In the genomic region with DNA sequence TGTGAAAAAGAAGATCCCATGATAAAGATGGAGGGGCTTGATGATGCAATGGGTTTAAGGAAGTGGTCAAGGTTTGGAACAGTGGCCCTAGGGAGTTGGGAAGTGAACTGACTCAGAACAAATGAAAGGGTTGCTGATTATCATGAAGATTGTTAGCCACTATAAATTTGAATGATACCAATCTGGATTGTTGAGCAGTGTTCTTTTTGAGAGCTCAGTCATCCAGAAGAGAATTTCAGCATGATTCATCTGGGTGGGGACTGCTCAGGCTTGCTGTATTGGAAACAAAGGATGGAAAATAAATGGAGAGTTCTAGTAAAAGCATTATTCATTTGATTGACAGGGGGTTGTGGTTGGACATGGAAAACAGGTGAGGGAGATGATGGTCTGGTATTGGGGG, we compare ENCODE assay signal across 13 cellular contexts. TPM values are rescaled to one million over a fixed set of nuclear protein-coding genes. Genes with fewer than 3 reads are reported as not detected.
A peak's percentile ranks its signal among the peaks of the same experiment; 100 is the strongest.
DNase-seq lines count a peak whose midpoint lies in the region; ATAC-seq and TF ChIP-seq lines count a peak whose summit lies in the region.
"Had no signal": no experiment of that assay in that cellular context is flagged by ENCODE, and none has a peak within 500 bp of the region (broad histone marks: within the 10 kb centered on the region; RNA-seq: fewer than 3 reads in every experiment).

No MANE protein-coding gene starts in this region.

- CTCF ChIA-PET in Caco-2 (lab: Charles Lee) = no interaction called here

- H3K4me3 ChIP-seq in Caco-2 (ENCODE audit: low read depth, low read length) (no peak overlapping the region), astrocyte of the spinal cord (ENCODE audit: low read depth, low read length) (no peak overlapping the region)
- H3K4me3 ChIP-seq: neural progenitor cell, stomach had no signal

- H3K27me3 ChIP-seq in Caco-2 (replicated peaks; ENCODE audit: control insufficient read depth, insufficient read depth, low read length) = no peaks in the 10 kb centered on the region
- H3K27me3 ChIP-seq: neural progenitor cell, stomach had no signal

- intact Hi-C loops in Caco-2 (cut with micrococcal nuclease; ENCODE audit: unreplicated experiment) = loop anchor here (5.0 kb wide), 1 partner anchor 70 kb away; no protein-coding TSS in a partner anchor

- H3K4me1 ChIP-seq in Caco-2 = peaks cover 51% of the 10 kb centered on the region
- H3K4me1 ChIP-seq: neural progenitor cell had no signal

- peaks cover 25% of the 10 kb centered on the region for H3K9me3 ChIP-seq in Caco-2

- in situ Hi-C loops in astrocyte of the spinal cord (cut with HindIII; ENCODE audit: low sequenced_read_pairs) = no loop called here

- POLR2A ChIA-PET in Caco-2 (lab: Charles Lee) = interaction anchor here (0.6 kb wide), 1 partner anchor 11 kb away, joined by 4 read pairs; no protein-coding TSS in a partner anchor

- peaks cover 5% of the 10 kb centered on the region for H3K36me3 ChIP-seq in Caco-2 (ENCODE audit: control insufficient read depth, insufficient read depth, low read length)
- H3K36me3 ChIP-seq: neural progenitor cell had no signal

- H3K36me3 Mint-ChIP-seq in Caco-2 (ENCODE audit: insufficient read depth, unreplicated experiment) = peaks cover 65% of the 10 kb centered on the region

- no peaks in the 10 kb centered on the region for H3K27me3 Mint-ChIP-seq in Caco-2 (ENCODE audit: insufficient read depth, unreplicated experiment)
- H3K27me3 Mint-ChIP-seq: activated CD4-positive, alpha-beta memory T cell treated with anti-CD3 and anti-CD28 coated beads for 36 hours; CD4-positive, alpha-beta T cell had no signal

- H3K4me1 Mint-ChIP-seq in Caco-2 (ENCODE audit: low read depth, unreplicated experiment) = peaks cover 46% of the 10 kb centered on the region
- H3K4me1 Mint-ChIP-seq: neural progenitor cell had no signal

- peak; percentile 48 for DNase-seq in Caco-2
- DNase-seq in LHCN-M2 (ENCODE audit: low read depth) = peak; percentile 75
- DNase-seq in astrocyte of the spinal cord (ENCODE audit: low read depth, low spot score) = peak; percentile 52
- peak; percentile 89 for DNase-seq in kidney tubule cell (ENCODE audit: low spot score)
- DNase-seq in NCI-H69 (lab: John Stamatoyannopoulos, UW) = no peak
- DNase-seq in NCI-H187 treated with DMSO at 0.1 percent for 48 hours (lab: John Stamatoyannopoulos, UW) = no peak
- DNase-seq: activated CD4-positive, alpha-beta memory T cell treated with anti-CD3 and anti-CD28 coated beads for 36 hours; CD4-positive, alpha-beta T cell; NCI-H1092; stomach had no signal

- ATAC-seq in GM19023 (IDR thresholded peaks at IDR 0.05; ENCODE audit: unreplicated experiment) = no peak
- no peak for ATAC-seq in HG03354 (IDR thresholded peaks at IDR 0.05; ENCODE audit: poor library complexity, severe bottlenecking, unreplicated experiment)

- peaks cover 40% of the 10 kb centered on the region for H3K9me3 Mint-ChIP-seq in Caco-2 (ENCODE audit: unreplicated experiment)

- H3K4me3 Mint-ChIP-seq in Caco-2 (ENCODE audit: unreplicated experiment) = peak overlapping the region; percentile 56
- H3K4me3 Mint-ChIP-seq: activated CD4-positive, alpha-beta memory T cell treated with anti-CD3 and anti-CD28 coated beads for 36 hours; CD4-positive, alpha-beta T cell; neural progenitor cell had no signal

- BruUV-seq in Caco-2 (replicated peaks; lab: Mats Ljungman, UMichigan) = TSS peak; percentile 94

- H3K27ac Mint-ChIP-seq in Caco-2 (ENCODE audit: unreplicated experiment) = peak overlapping the region; percentile 85
- H3K27ac Mint-ChIP-seq: activated CD4-positive, alpha-beta memory T cell treated with anti-CD3 and anti-CD28 coated beads for 36 hours; CD4-positive, alpha-beta T cell; neural progenitor cell had no signal

- TF ChIP-seq CTCF in Caco-2 (IDR thresholded peaks at IDR 0.05; ENCODE audit: insufficient read depth in 1 of 2, low read depth in 1 of 2, low read length in 1 of 2, severe bottlenecking in 1 of 2, unreplicated experiment in 1 of 2) = no peak
- TF ChIP-seq CTCF in astrocyte of the spinal cord (IDR thresholded peaks at IDR 0.05; ENCODE audit: low read depth, low read length) = no peak

RNA-seq across cellular contexts. Expression of gene TMEM117, which starts 11.5 kb away (rescaled TPM):
- total RNA-seq in Caco-2 (2022) (28.0 and 34.1 TPM in 2 replicates), LHCN-M2 (2014; rRNA removed) (12.5 and 23.5 TPM in 2 replicates)
- 3.6 TPM for polyA plus RNA-seq in LHCN-M2 (2012)

RNA-seq across cellular contexts. Expression of gene TWF1, which starts 41.3 kb away (rescaled TPM):
- total RNA-seq in Caco-2 (2022) (125 and 140 TPM in 2 replicates), LHCN-M2 (2014; rRNA removed) (211 and 248 TPM in 2 replicates)
- 48.1 TPM for polyA plus RNA-seq in LHCN-M2 (2012)

Comparison
In these comparisons a context has a peak if more than half of its experiments do, and no peak if none do; other contexts are left out.
1. DNase-seq: peak in Caco-2 (2 of 2), LHCN-M2 (single experiment), astrocyte of the spinal cord (single experiment) and kidney tubule cell (single experiment); none in NCI-H69 (single experiment) and NCI-H187 treated with DMSO at 0.1 percent for 48 hours (single experiment).